30 cellular contexts compared by ENCODE assay signal in the genomic region with DNA sequence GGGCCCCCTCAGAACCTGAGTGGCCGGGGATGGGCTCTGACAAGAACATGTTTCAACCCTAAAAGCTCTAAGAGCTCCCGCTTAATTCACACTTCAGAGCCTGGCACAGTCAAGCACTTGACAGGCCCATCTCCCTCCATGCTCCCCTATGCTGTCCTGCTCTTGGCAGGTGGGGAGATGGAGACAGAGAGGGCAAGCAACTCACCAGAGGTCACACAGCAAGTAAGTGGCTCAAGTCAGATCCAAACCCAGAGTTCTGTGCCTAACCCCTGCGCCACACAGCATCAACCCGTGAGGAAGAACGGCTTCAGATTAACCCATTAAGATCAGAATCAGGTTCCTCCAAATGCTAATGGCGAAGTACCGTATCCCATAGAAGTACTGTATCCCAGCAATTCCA. TPM values are rescaled to one million over a fixed set of nuclear protein-coding genes. Genes with fewer than 3 reads are reported as not detected.
"Had no signal": no experiment of that assay in that cellular context is flagged by ENCODE, and none has a peak within 500 bp of the region (broad histone marks: within the 10 kb centered on the region; RNA-seq: fewer than 3 reads in every experiment).

No MANE protein-coding gene starts in this region.

- H3K9me3 ChIP-seq: left lung, lower lobe of right lung, pancreas, prostate gland, sigmoid colon, spleen, suprapubic skin, thoracic aorta, tibial artery, uterus had no signal

- DNase-seq: hippocampal formation; kidney glomerular epithelial cell; left cardiac atrium; left lung; lower lobe of right lung; mammary epithelial cell; mesenchymal stem cell; nucleus accumbens; posterior cingulate gyrus; retina; sigmoid colon; small intestine; spleen; stimulated activated CD4-positive, alpha-beta T cell treated with anti-CD3 and anti-CD28 coated beads, Interleukin-4, amount 100 ng/mL, for 24 hours; stimulated activated naive CD4-positive, alpha-beta T cell; tibial artery; uterus had no signal

- H3K27me3 ChIP-seq: pancreas, uterus had no signal

- H3K27ac ChIP-seq: left lung, lower lobe of right lung, pancreas, prostate gland, sigmoid colon, spleen, suprapubic skin, thoracic aorta, tibial artery, uterus had no signal

- FAIRE-seq: keratinocyte, pancreas, small intestine had no signal

- H3K36me3 ChIP-seq: left lung, lower lobe of right lung, pancreas, prostate gland, sigmoid colon, spleen, suprapubic skin, thoracic aorta, tibial artery, uterus had no signal

- ATAC-seq: left cardiac atrium; left lung; lower lobe of right lung; naive thymus-derived CD8-positive, alpha-beta T cell; pancreas; right cardiac atrium; stimulated activated effector memory CD8-positive, alpha-beta T cell treated with anti-CD3 and anti-CD28 coated beads, Interleukin-12 subunit alpha, Interleukin-12 subunit beta, amount 100 ng/mL, for 72 hours had no signal

- H3K4me3 ChIP-seq: left lung, lower lobe of right lung, pancreas, prostate gland, sigmoid colon, spleen, suprapubic skin, thoracic aorta, tibial artery, uterus had no signal

- H3K4me1 ChIP-seq: left lung, lower lobe of right lung, pancreas, prostate gland, sigmoid colon, spleen, suprapubic skin, tibial artery, uterus had no signal

RNA-seq across cellular contexts. Expression of a gene that starts 36.4 kb away (rescaled TPM):
- total RNA-seq: naive thymus-derived CD8-positive, alpha-beta T cell; subcutaneous adipose tissue; suprapubic skin; thoracic aorta; ureter had no signal
- polyA plus RNA-seq: keratinocyte; naive thymus-derived CD8-positive, alpha-beta T cell had no signal

RNA-seq across cellular contexts. Expression of a gene that starts 38.2 kb away (rescaled TPM):
- total RNA-seq: left cardiac atrium; lower lobe of right lung; mammary epithelial cell; mucosa of gallbladder; naive thymus-derived CD8-positive, alpha-beta T cell; neural crest cell; osteoblast; prostate gland; sigmoid colon; spleen; subcutaneous adipose tissue; suprapubic skin; thoracic aorta; ureter had no signal
- polyA plus RNA-seq: keratinocyte; mammary epithelial cell; naive thymus-derived CD8-positive, alpha-beta T cell; right cardiac atrium; sigmoid colon had no signal
